In genomic region chr19:16794456-16794855, GRCh38 we compare ENCODE assay signal across 10 cellular contexts.
"Had no signal": no experiment of that assay in that cellular context is flagged by ENCODE, and none has a peak within 500 bp of the region (broad histone marks: within the 10 kb centered on the region; RNA-seq: fewer than 3 reads in every experiment).

No MANE protein-coding gene starts in this region.

- DNase-seq: GM23248, GOT3, H9, HCEC 1CT, KBM-7 had no signal

- H3K4me2 ChIP-seq: KMS-11 had no signal

- H3K4me3 Mint-ChIP-seq: H9, IgD-negative memory B cell had no signal

- H3K4me1 Mint-ChIP-seq: H9, IgD-negative memory B cell had no signal

- H3K4me3 ChIP-seq: GM23248 had no signal

- FAIRE-seq: H54, HepG2 had no signal

- H3K9ac ChIP-seq: GM23248, KMS-11 had no signal

- H3K27ac ChIP-seq: GM23248, HL-60, KMS-11 had no signal

- H2AFZ ChIP-seq: GM23248 had no signal

- H3K27ac Mint-ChIP-seq: H9, IgD-negative memory B cell had no signal
